Comparison of ENCODE assay signal across 14 cellular contexts in the genomic region with DNA sequence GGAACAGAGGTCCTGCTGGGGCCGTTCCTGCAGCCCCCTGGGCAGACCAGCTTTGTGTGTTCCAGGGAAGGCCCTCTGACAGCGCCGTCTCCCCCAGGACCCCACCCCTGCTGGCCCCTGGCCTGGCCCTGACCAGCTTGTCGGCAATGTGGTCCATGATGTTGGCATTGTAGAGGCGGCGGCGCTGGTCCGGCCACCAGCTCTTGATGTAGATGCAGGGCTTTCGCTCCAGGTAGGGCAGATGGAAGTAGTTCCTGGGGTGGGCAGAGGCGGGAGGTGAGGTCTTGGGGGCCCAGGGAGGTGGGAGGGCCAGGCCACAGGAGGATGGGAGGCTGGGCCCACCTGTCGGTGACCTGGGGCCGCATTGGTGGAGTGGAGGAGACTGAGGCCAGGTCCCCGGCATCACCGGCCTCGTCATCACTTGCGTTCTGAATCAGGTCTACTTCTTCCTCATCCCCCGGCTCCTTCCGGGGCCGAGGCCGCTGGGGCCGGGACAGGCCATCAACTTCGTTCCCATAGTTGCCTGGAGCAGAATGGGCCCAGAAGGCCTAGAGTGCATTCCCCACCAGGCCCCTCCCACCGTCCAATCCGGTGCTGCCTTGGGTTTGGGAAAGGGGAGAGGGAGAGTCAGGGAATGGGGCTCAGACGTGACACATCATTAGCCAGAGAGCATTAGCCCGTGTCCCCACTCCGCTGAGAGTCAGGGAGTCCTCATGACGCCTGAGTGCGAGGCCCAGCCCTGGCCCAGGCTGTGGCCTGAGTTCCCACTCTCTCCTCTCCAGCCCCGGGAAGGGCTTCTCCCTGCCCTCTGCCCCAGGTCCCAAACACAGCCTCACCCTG. TPM values are rescaled to one million over a fixed set of nuclear protein-coding genes. Genes with fewer than 3 reads are reported as not detected.
DNase-seq lines count a peak whose midpoint lies in the region; ATAC-seq lines count a peak whose summit lies in the region.
"Had no signal": no experiment of that assay in that cellular context is flagged by ENCODE, and none has a peak within 500 bp of the region (broad histone marks: within the 10 kb centered on the region; RNA-seq: fewer than 3 reads in every experiment).

No MANE protein-coding gene starts in this region.

- peak overlapping the region; percentile 48 for H3K27ac Mint-ChIP-seq in activated naive CD8-positive, alpha-beta T cell treated with anti-CD3 and anti-CD28 coated beads, Interleukin-2, amount 10 ng/mL, durations not matched to agents 7 days and 5 days
- no peak overlapping the region for H3K27ac Mint-ChIP-seq in activated naive CD8-positive, alpha-beta T cell treated with anti-CD3 and anti-CD28 coated beads for 36 hours
- H3K27ac Mint-ChIP-seq: HFFc6 had no signal

- peaks cover 2% of the 10 kb centered on the region for H3K27me3 Mint-ChIP-seq in activated naive CD8-positive, alpha-beta T cell treated with anti-CD3 and anti-CD28 coated beads, Interleukin-2, amount 10 ng/mL, durations not matched to agents 7 days and 5 days
- peaks cover 7% of the 10 kb centered on the region for H3K27me3 Mint-ChIP-seq in activated naive CD8-positive, alpha-beta T cell treated with anti-CD3 and anti-CD28 coated beads for 36 hours

- no peaks in the 10 kb centered on the region for H3K9me3 Mint-ChIP-seq in activated naive CD8-positive, alpha-beta T cell treated with anti-CD3 and anti-CD28 coated beads, Interleukin-2, amount 10 ng/mL, durations not matched to agents 7 days and 5 days
- no peaks in the 10 kb centered on the region for H3K9me3 Mint-ChIP-seq in activated naive CD8-positive, alpha-beta T cell treated with anti-CD3 and anti-CD28 coated beads for 36 hours
- H3K9me3 Mint-ChIP-seq: H9, HFFc6 had no signal

- no peaks in the 10 kb centered on the region for H3K9me3 ChIP-seq in NT2/D1 (ENCODE audit: insufficient read depth, low read length)
- H3K9me3 ChIP-seq: BLaER1 had no signal

- H3K4me1 ChIP-seq in NT2/D1 (ENCODE audit: insufficient read depth, insufficient read length): peaks cover 22% of the 10 kb centered on the region

- H3K4me1 Mint-ChIP-seq in activated naive CD8-positive, alpha-beta T cell treated with anti-CD3 and anti-CD28 coated beads, Interleukin-2, amount 10 ng/mL, durations not matched to agents 7 days and 5 days: peaks cover 9% of the 10 kb centered on the region
- H3K4me1 Mint-ChIP-seq in activated naive CD8-positive, alpha-beta T cell treated with anti-CD3 and anti-CD28 coated beads for 36 hours: peaks cover 3% of the 10 kb centered on the region

- no peaks in the 10 kb centered on the region for H3K36me3 ChIP-seq in NT2/D1 (ENCODE audit: insufficient read depth, insufficient read length, low read length)
- H3K36me3 ChIP-seq: BLaER1 had no signal

- H3K4me3 Mint-ChIP-seq in activated naive CD8-positive, alpha-beta T cell treated with anti-CD3 and anti-CD28 coated beads, Interleukin-2, amount 10 ng/mL, durations not matched to agents 7 days and 5 days: no peak overlapping the region
- no peak overlapping the region for H3K4me3 Mint-ChIP-seq in activated naive CD8-positive, alpha-beta T cell treated with anti-CD3 and anti-CD28 coated beads for 36 hours
- H3K4me3 Mint-ChIP-seq: H9, HFFc6 had no signal

- no peak for DNase-seq in activated naive CD8-positive, alpha-beta T cell treated with anti-CD3 and anti-CD28 coated beads, Interleukin-2, amount 10 ng/mL, durations not matched to agents 7 days and 5 days
- DNase-seq in activated naive CD8-positive, alpha-beta T cell treated with anti-CD3 and anti-CD28 coated beads for 36 hours: no peak
- DNase-seq in ELF-1 (ENCODE audit: low read depth, low spot score) (peak; percentile 34), NT2/D1 (ENCODE audit: low read depth, low spot score) (no peak), left kidney (ENCODE audit: low read depth, low spot score) (peak; percentile 35), AML-193 (lab: John Stamatoyannopoulos, UW) (no peak), KG1 (lab: John Stamatoyannopoulos, UW) (no peak), amniotic stem cell (lab: John Stamatoyannopoulos, UW) (no peak)
- DNase-seq: DMS53, H9, HFFc6 had no signal

- H3K4me3 ChIP-seq in NT2/D1 (ENCODE audit: insufficient read length, low read depth): no peak overlapping the region
- H3K4me3 ChIP-seq: BLaER1 had no signal

- no peak for ATAC-seq in activated naive CD8-positive, alpha-beta T cell treated with anti-CD3 and anti-CD28 coated beads, Interleukin-2, amount 10 ng/mL, durations not matched to agents 7 days and 5 days (ENCODE audit: low read depth)

- H3K36me3 Mint-ChIP-seq in activated naive CD8-positive, alpha-beta T cell treated with anti-CD3 and anti-CD28 coated beads, Interleukin-2, amount 10 ng/mL, durations not matched to agents 7 days and 5 days: peaks cover 2% of the 10 kb centered on the region
- H3K36me3 Mint-ChIP-seq in activated naive CD8-positive, alpha-beta T cell treated with anti-CD3 and anti-CD28 coated beads for 36 hours: no peaks in the 10 kb centered on the region

- H3K9ac ChIP-seq in NT2/D1 (ENCODE audit: insufficient read length, low read depth): peak overlapping the region; percentile 4
- H3K9ac ChIP-seq: BLaER1 had no signal

- no peaks in the 10 kb centered on the region for H3K27me3 ChIP-seq in NT2/D1 (ENCODE audit: insufficient read depth, insufficient read length)
- H3K27me3 ChIP-seq: BLaER1 had no signal

- POLR2A ChIA-PET in activated naive CD8-positive, alpha-beta T cell treated with anti-CD3 and anti-CD28 coated beads, Interleukin-2, amount 10 ng/mL, durations not matched to agents 7 days and 5 days (lab: Charles Lee): interaction anchor here (1.6 to 2.6 kb wide), 4 partner anchors 8 to 25 kb away, joined by 5 to 18 read pairs (median 6); no protein-coding TSS in a partner anchor

RNA-seq across cellular contexts. Expression of gene OTOF, which starts 1.4 kb away (rescaled TPM):
- 10 to 100 TPM; 58.0 to 59.9 TPM for total RNA-seq in activated naive CD8-positive, alpha-beta T cell treated with anti-CD3 and anti-CD28 coated beads, Interleukin-2, amount 10 ng/mL, durations not matched to agents 7 days and 5 days
- 1 to 10 TPM in 1 of 2 experiments, under 1 TPM in 1; 0.74 to 1.1 TPM for total RNA-seq in activated naive CD8-positive, alpha-beta T cell treated with anti-CD3 and anti-CD28 coated beads for 36 hours
- total RNA-seq: A673, HT1080 had no signal

Comparison
In these comparisons a context has a peak if more than half of its experiments do, and no peak if none do; other contexts are left out.
1. RNA of gene OTOF, which starts 1.4 kb away (total RNA-seq): 58.0 to 59.9 TPM in activated naive CD8-positive, alpha-beta T cell treated with anti-CD3 and anti-CD28 coated beads, Interleukin-2, amount 10 ng/mL, durations not matched to agents 7 days and 5 days; 0.74 to 1.1 TPM in activated naive CD8-positive, alpha-beta T cell treated with anti-CD3 and anti-CD28 coated beads for 36 hours; every median in the first group is over 10 times any median in the second.
2. DNase-seq: peak in ELF-1 (single experiment) and left kidney (single experiment); none in activated naive CD8-positive, alpha-beta T cell treated with anti-CD3 and anti-CD28 coated beads, Interleukin-2, amount 10 ng/mL, durations not matched to agents 7 days and 5 days (single experiment), activated naive CD8-positive, alpha-beta T cell treated with anti-CD3 and anti-CD28 coated beads for 36 hours (single experiment), NT2/D1 (single experiment), AML-193 (0 of 2), KG1 (single experiment) and amniotic stem cell (single experiment).